ENCODE assay signal across 8 cellular contexts in the genomic region with DNA sequence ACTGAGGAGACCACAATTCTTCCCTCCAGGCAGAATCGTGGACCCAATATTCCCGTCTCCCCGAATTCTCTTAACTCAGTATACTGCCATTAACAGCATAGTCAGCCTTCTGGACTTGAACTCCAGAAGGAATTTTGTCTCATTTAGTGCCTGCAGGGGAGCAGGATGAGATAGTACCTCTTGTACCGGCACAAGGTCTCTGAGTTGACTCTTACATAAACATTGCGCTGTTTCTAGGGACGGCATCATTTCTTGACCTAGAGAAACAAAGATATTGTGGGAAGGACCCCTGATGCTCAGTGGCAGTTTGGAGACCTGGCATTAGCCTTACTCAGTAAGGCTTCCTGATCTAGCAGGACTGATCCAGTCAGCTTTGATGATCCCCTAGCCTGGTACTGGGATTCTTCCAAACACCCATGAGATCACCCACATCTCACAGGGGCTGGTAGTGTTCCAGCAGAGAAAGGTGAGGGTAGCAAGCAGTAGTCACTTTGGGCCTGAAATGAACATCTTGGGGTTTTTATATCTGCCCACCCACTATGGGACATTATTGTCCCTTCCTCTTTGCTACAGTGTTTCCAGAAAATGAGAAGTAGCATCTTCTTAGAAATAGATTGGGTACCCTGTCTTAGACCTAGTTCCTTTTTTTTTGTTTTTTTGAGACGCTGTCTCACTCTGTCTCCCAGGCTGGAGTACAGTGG.
DNase-seq lines count a peak whose midpoint lies in the region; ATAC-seq, FAIRE-seq and TF ChIP-seq lines count a peak whose summit lies in the region.

No MANE protein-coding gene starts in this region.

- H3K4me3 ChIP-seq in DOHH2 (ENCODE audit: low read length) (peak overlapping the region; percentile 83), PC-9 (peak overlapping the region; percentile 78; the same call in 1 of the 2 replicates), parathyroid adenoma (ENCODE audit: low read depth, low read length) (peak overlapping the region; percentile 58)

- peaks cover 38% of the 10 kb centered on the region for H3K4me1 ChIP-seq in DOHH2 (ENCODE audit: control insufficient read depth, low read length)
- peaks cover 33% of the 10 kb centered on the region for H3K4me1 ChIP-seq in PC-9 (replicated peaks; ENCODE audit: insufficient read depth)
- H3K4me1 ChIP-seq in parathyroid adenoma: peaks cover 28% of the 10 kb centered on the region

- H3K4me2 ChIP-seq in DOHH2 (ENCODE audit: low read length): peak overlapping the region; percentile 97
- H3K4me2 ChIP-seq in PC-9: peak overlapping the region; percentile 84
- peak overlapping the region; percentile 75 for H3K4me2 ChIP-seq in parathyroid adenoma (ENCODE audit: low read length)

- H3K36me3 ChIP-seq in DOHH2 (ENCODE audit: control insufficient read depth, low read length): no peaks in the 10 kb centered on the region
- no peaks in the 10 kb centered on the region for H3K36me3 ChIP-seq in PC-9 (ENCODE audit: low read depth)
- H3K36me3 ChIP-seq in parathyroid adenoma (ENCODE audit: control insufficient read depth, insufficient read depth, low read length): no peaks in the 10 kb centered on the region

- peak; percentile 2 for TF ChIP-seq CTCF in DOHH2 (IDR thresholded peaks at IDR 0.05; ENCODE audit: low read depth, low read length, poor library complexity, severe bottlenecking)
- no peak for TF ChIP-seq CTCF in PC-9 (conservative IDR thresholded peaks at IDR 0.05)
- no peak for TF ChIP-seq CTCF in endothelial cell (IDR thresholded peaks at IDR 0.05; ENCODE audit: unreplicated experiment)
- no peak for TF ChIP-seq CTCF in parathyroid adenoma (IDR thresholded peaks at IDR 0.05)

- H3K79me2 ChIP-seq in DOHH2 (ENCODE audit: control insufficient read depth, low read length) (no peaks in the 10 kb centered on the region), PC-9 (ENCODE audit: low read depth) (no peaks in the 10 kb centered on the region), parathyroid adenoma (no peaks in the 10 kb centered on the region)

- H4K20me1 ChIP-seq in DOHH2 (ENCODE audit: control insufficient read depth, insufficient read depth, low read depth, low read length): no peaks in the 10 kb centered on the region
- H4K20me1 ChIP-seq in PC-9 (ENCODE audit: insufficient read depth): no peaks in the 10 kb centered on the region

- CTCF ChIA-PET in PC-9 (lab: Charles Lee): no interaction called here

- peak overlapping the region; percentile 86 for H3K4me3 Mint-ChIP-seq in endothelial cell (ENCODE audit: unreplicated experiment)

- H3K9ac ChIP-seq in parathyroid adenoma: no peak overlapping the region

- POLR2A ChIA-PET in PC-9 (lab: Charles Lee; ENCODE audit: unreplicated experiment): interaction anchor here (1.0 kb wide), 1 partner anchor 52 kb away, joined by 3 read pairs; no protein-coding TSS in a partner anchor

- no peak overlapping the region; the same call in 1 of the 2 replicates for H2AFZ ChIP-seq in PC-9
- peak overlapping the region; percentile 91 for H2AFZ ChIP-seq in parathyroid adenoma

- no peak for FAIRE-seq in HTR-8/SVneo (lab: Jason Lieb, UNC)

- H3K27ac Mint-ChIP-seq in endothelial cell (ENCODE audit: unreplicated experiment): peak overlapping the region; percentile 58

- H3K9me2 ChIP-seq in DOHH2 (replicated peaks; ENCODE audit: control insufficient read depth, low read length): no peaks in the 10 kb centered on the region
- no peaks in the 10 kb centered on the region for H3K9me2 ChIP-seq in PC-9 (ENCODE audit: insufficient read depth)

- H3K9me3 ChIP-seq in DOHH2 (ENCODE audit: control insufficient read depth, insufficient read depth, low read length) (no peaks in the 10 kb centered on the region), PC-9 (ENCODE audit: insufficient read depth, low read depth) (no peaks in the 10 kb centered on the region), parathyroid adenoma (ENCODE audit: control insufficient read depth, low read length) (no peaks in the 10 kb centered on the region)

- peaks cover 6% of the 10 kb centered on the region for H3K36me3 Mint-ChIP-seq in endothelial cell (ENCODE audit: low read depth, unreplicated experiment)

- H3K4me1 Mint-ChIP-seq in endothelial cell (ENCODE audit: unreplicated experiment): peaks cover 27% of the 10 kb centered on the region

- ATAC-seq in HG03457 (IDR thresholded peaks at IDR 0.05; ENCODE audit: unreplicated experiment): no peak
- no peak for ATAC-seq in HG03565 (IDR thresholded peaks at IDR 0.05; ENCODE audit: unreplicated experiment)

- H3K27me3 ChIP-seq in DOHH2 (ENCODE audit: control insufficient read depth, low read length) (peaks cover 27% of the 10 kb centered on the region), PC-9 (ENCODE audit: insufficient read depth, low read depth) (no peaks in the 10 kb centered on the region), parathyroid adenoma (ENCODE audit: control insufficient read depth, insufficient read depth, low read length) (no peaks in the 10 kb centered on the region)

- H3F3A ChIP-seq in DOHH2 (ENCODE audit: control insufficient read depth, insufficient read depth) (no peaks in the 10 kb centered on the region), PC-9 (ENCODE audit: insufficient read depth, low read depth) (peaks cover 16% of the 10 kb centered on the region; the same call in 1 of the 2 replicates)

- no peak overlapping the region for H3K27ac ChIP-seq in DOHH2 (ENCODE audit: low read depth, low read length)
- H3K27ac ChIP-seq in PC-9: peak overlapping the region; percentile 85
- peak overlapping the region; percentile 94 for H3K27ac ChIP-seq in parathyroid adenoma

- DNase-seq in PC-9: no peak
- DNase-seq in endothelial cell (ENCODE audit: low spot score): no peak
- no peak for DNase-seq in ureter (ENCODE audit: low spot score)
- no peak for DNase-seq in HTR-8/SVneo (ENCODE audit: insufficient read length, low spot score)

- no TSS peak for BruUV-seq in PC-9 (replicated peaks; lab: Mats Ljungman, UMichigan)

- peaks cover 1% of the 10 kb centered on the region for H3K27me3 Mint-ChIP-seq in endothelial cell (ENCODE audit: unreplicated experiment)

- intact Hi-C loops in PC-9 (cut with micrococcal nuclease; ENCODE audit: unreplicated experiment): loop anchor here (1.0 kb wide), 1 partner anchor 132 kb away; no protein-coding TSS in a partner anchor

- H3K9me3 Mint-ChIP-seq in endothelial cell (ENCODE audit: unreplicated experiment): no peaks in the 10 kb centered on the region
